ENCODE assay signal across 1 cellular context in genomic region chr15:80459380-80459779, GRCh38.
TF ChIP-seq lines count a peak whose summit lies in the region.

No MANE protein-coding gene starts in this region.

TF ChIP-seq in HepG2, 621 proteins besides CTCF, POLR2A, EP300 and RAD21 (continued from another document):
- TF ChIP-seq SIX4 (CRISPR knock-in tag; IDR thresholded peaks at IDR 0.05) (peak; percentile 30; the same call in 1 of the 2 replicates), ARID5B (CRISPR knock-in tag; IDR thresholded peaks at IDR 0.05) (0 out of 2 replicates have a peak, but pooled peaks have one; percentile 45), GATAD2A (CRISPR knock-in tag; IDR thresholded peaks at IDR 0.05) (peak; percentile 25; the same call in 1 of the 2 replicates), ZNF790 (CRISPR knock-in tag; IDR thresholded peaks at IDR 0.05; ENCODE audit: borderline replicate concordance) (no peak), ELF4 (CRISPR knock-in tag; IDR thresholded peaks at IDR 0.05; ENCODE audit: borderline replicate concordance) (no peak), SOX6 (IDR thresholded peaks at IDR 0.05) (no peak), SOX6 (CRISPR knock-in tag; IDR thresholded peaks at IDR 0.05) (peak; percentile 58; the same call in 1 of the 2 replicates), ZBTB21 (CRISPR knock-in tag; IDR thresholded peaks at IDR 0.05) (peak; percentile 79; the same call in 1 of the 2 replicates), NCOR1 (IDR thresholded peaks at IDR 0.05; ENCODE audit: borderline replicate concordance, low read length) (peak; percentile 27; the same call in 1 of the 2 replicates), SOX5 (CRISPR knock-in tag; IDR thresholded peaks at IDR 0.05; ENCODE audit: borderline replicate concordance) (peak; percentile 59; the same call in 1 of the 2 replicates), ZNF782 (CRISPR knock-in tag; IDR thresholded peaks at IDR 0.05; ENCODE audit: borderline replicate concordance) (no peak), CREB1 (IDR thresholded peaks at IDR 0.05) (peak; percentile 32; the same call in 1 of the 2 replicates), CREB1 (CRISPR knock-in tag; IDR thresholded peaks at IDR 0.05) (no peak), ASH2L (IDR thresholded peaks at IDR 0.05; ENCODE audit: insufficient read length, low read depth, low read length) (peak; percentile 36)
- TF ChIP-seq, protein P1, sequence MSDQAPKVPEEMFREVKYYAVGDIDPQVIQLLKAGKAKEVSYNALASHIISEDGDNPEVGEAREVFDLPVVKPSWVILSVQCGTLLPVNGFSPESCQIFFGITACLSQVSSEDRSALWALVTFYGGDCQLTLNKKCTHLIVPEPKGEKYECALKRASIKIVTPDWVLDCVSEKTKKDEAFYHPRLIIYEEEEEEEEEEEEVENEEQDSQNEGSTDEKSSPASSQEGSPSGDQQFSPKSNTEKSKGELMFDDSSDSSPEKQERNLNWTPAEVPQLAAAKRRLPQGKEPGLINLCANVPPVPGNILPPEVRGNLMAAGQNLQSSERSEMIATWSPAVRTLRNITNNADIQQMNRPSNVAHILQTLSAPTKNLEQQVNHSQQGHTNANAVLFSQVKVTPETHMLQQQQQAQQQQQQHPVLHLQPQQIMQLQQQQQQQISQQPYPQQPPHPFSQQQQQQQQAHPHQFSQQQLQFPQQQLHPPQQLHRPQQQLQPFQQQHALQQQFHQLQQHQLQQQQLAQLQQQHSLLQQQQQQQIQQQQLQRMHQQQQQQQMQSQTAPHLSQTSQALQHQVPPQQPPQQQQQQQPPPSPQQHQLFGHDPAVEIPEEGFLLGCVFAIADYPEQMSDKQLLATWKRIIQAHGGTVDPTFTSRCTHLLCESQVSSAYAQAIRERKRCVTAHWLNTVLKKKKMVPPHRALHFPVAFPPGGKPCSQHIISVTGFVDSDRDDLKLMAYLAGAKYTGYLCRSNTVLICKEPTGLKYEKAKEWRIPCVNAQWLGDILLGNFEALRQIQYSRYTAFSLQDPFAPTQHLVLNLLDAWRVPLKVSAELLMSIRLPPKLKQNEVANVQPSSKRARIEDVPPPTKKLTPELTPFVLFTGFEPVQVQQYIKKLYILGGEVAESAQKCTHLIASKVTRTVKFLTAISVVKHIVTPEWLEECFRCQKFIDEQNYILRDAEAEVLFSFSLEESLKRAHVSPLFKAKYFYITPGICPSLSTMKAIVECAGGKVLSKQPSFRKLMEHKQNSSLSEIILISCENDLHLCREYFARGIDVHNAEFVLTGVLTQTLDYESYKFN (CRISPR knock-in tag; conservative IDR thresholded peaks at IDR 0.05), result 0 out of 2 replicates have a peak, but pooled peaks have one; percentile 23
- TF ChIP-seq, protein P2, sequence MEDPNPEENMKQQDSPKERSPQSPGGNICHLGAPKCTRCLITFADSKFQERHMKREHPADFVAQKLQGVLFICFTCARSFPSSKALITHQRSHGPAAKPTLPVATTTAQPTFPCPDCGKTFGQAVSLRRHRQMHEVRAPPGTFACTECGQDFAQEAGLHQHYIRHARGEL (CRISPR knock-in tag; IDR thresholded peaks at IDR 0.05), result no peak
